In the genomic region with DNA sequence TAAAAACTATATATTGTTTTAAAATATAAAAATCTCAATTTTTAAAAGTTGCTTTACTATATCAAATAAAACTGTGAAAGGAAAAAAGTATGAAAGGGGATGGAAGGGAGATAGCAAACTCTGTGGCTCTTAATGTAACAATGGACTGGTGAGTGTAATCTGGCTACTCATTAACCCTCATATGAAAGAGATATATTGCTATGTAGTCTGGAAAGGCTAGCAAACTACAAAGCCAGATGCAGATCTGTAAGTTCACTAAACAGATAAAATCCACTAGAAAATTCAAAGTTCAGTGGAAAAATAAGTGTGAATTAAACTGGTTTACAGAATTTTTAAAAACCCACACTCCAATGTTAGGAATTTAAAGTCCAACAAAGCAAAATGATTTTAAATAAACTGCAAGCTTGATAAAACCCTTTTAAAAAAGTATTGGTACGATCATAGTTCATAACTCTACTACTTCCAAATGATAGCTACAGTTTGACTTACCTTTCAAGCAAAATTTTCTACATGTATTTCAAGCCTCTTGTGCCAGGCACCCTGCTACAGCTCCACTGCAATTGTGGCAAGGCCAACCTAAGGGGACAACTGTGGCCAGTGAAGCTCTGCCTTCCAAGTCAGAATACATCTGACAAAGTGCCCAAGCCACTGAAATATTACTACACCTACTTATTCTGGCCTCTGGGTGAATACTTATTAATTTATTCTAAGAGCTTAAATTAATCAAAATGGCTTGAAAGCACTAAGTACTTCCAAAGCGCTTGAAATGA, we compare ENCODE assay signal across 8 cellular contexts. TPM values are rescaled to one million over a fixed set of nuclear protein-coding genes. Genes with fewer than 3 reads are reported as not detected.
DNase-seq lines count a peak whose midpoint lies in the region; ATAC-seq, FAIRE-seq and TF ChIP-seq lines count a peak whose summit lies in the region.

No MANE protein-coding gene starts in this region.

- no peaks in the 10 kb centered on the region for H3K9me3 ChIP-seq in BLaER1 treated with 17β-estradiol and CSF1 and Interleukin-3, amounts not matched to agents 10 nM and 100 nM (replicated peaks in 1 of 11)
- no peaks in the 10 kb centered on the region for H3K9me3 ChIP-seq in astrocyte (ENCODE audit: insufficient read depth, low read depth, low read length)

- FAIRE-seq in astrocyte (lab: Jason Lieb, UNC): no peak

- no peak overlapping the region for H2BK15ac ChIP-seq in mesendoderm (replicated peaks; ENCODE audit: low read depth)

- H3K36me3 Mint-ChIP-seq in astrocyte (ENCODE audit: low read depth, unreplicated experiment): no peaks in the 10 kb centered on the region

- H3K27ac Mint-ChIP-seq in astrocyte (ENCODE audit: unreplicated experiment): peak overlapping the region; percentile 11

- no peak overlapping the region for H2BK120ac ChIP-seq in mesendoderm (ENCODE audit: low read depth, low read length)

- no CpG with 5 or more reads among the region's 2 CpGs for WGBS in mesendoderm (ENCODE audit: extremely low coverage, insufficient coverage, low lambda C conversion rate)

- H3K4me3 Mint-ChIP-seq in astrocyte (ENCODE audit: unreplicated experiment): no peak overlapping the region

- no peak for DNase-seq in astrocyte (ENCODE audit: low read depth)
- peak; percentile 45 for DNase-seq in mesendoderm
- no peak for DNase-seq in HuH-7 (ENCODE audit: low spot score)
- no peak for DNase-seq in activated CD4-positive, alpha-beta T cell treated with anti-CD3 and anti-CD28 coated beads, Interleukin-2, amount 50 U/mL, for 1 hour
- DNase-seq in NCI-H2107 (lab: John Stamatoyannopoulos, UW): no peak
- DNase-seq in NCI-H345 treated with DMSO at 0.1 percent for 48 hours (lab: John Stamatoyannopoulos, UW; ENCODE audit: unreplicated experiment): no peak

- H4K5ac ChIP-seq in mesendoderm (ENCODE audit: low read length): no peak overlapping the region

- H3K18ac ChIP-seq in mesendoderm (ENCODE audit: low read length): peak overlapping the region; percentile 68

- peak overlapping the region; percentile 95 to 100 (median 98); a peak in 21 of 22 replicates for H3K27ac ChIP-seq in BLaER1 treated with 17β-estradiol and CSF1 and Interleukin-3, amounts not matched to agents 10 nM and 100 nM
- H3K27ac ChIP-seq in astrocyte (ENCODE audit: low read depth, low read length): no peak overlapping the region
- peak overlapping the region; percentile 27 for H3K27ac ChIP-seq in mesendoderm (ENCODE audit: low read depth, low read length)

- peaks cover 14 to 66% (median 33%) of the 10 kb centered on the region in 10 experiments for H3K4me1 ChIP-seq in BLaER1 treated with 17β-estradiol and CSF1 and Interleukin-3, amounts not matched to agents 10 nM and 100 nM
- H3K4me1 ChIP-seq in astrocyte (ENCODE audit: insufficient read depth, low read length): peaks cover 5% of the 10 kb centered on the region
- peaks cover 2% of the 10 kb centered on the region for H3K4me1 ChIP-seq in mesendoderm (ENCODE audit: control insufficient read depth, low read depth, low read length)

- H3K27me3 Mint-ChIP-seq in astrocyte (ENCODE audit: low read depth, unreplicated experiment): no peaks in the 10 kb centered on the region

- peak overlapping the region; percentile 67 to 83 (median 76) for H3K4me3 ChIP-seq in BLaER1 treated with 17β-estradiol and CSF1 and Interleukin-3, amounts not matched to agents 10 nM and 100 nM
- H3K4me3 ChIP-seq in astrocyte (ENCODE audit: insufficient read depth, low read depth, low read length) (no peak overlapping the region), mesendoderm (ENCODE audit: low read length) (no peak overlapping the region)

- H3K79me2 ChIP-seq in astrocyte (ENCODE audit: insufficient read depth, low read length): peaks cover 37% of the 10 kb centered on the region
- H3K79me2 ChIP-seq in mesendoderm (ENCODE audit: control insufficient read depth, insufficient read depth, low read length): no peaks in the 10 kb centered on the region

- H3K79me1 ChIP-seq in mesendoderm (ENCODE audit: low read length): no peaks in the 10 kb centered on the region

- H3K9ac ChIP-seq in BLaER1 treated with 17β-estradiol and CSF1 and Interleukin-3, amounts not matched to agents 10 nM and 100 nM: peak overlapping the region; percentile 92 to 99 (median 96); a peak in 21 of 22 replicates
- H3K9ac ChIP-seq in astrocyte (ENCODE audit: low read length) (no peak overlapping the region), mesendoderm (ENCODE audit: low read length) (no peak overlapping the region)

- peak; percentile 34 for ATAC-seq in HG02973 (IDR thresholded peaks at IDR 0.05; ENCODE audit: unreplicated experiment)

- H3K36me3 ChIP-seq in BLaER1 treated with 17β-estradiol and CSF1 and Interleukin-3, amounts not matched to agents 10 nM and 100 nM: peaks cover 0 to 32% (median 13%) of the 10 kb centered on the region in 11 experiments; a peak in 11 of 22 replicates
- H3K36me3 ChIP-seq in astrocyte (ENCODE audit: insufficient read depth, low read length): no peaks in the 10 kb centered on the region
- H3K36me3 ChIP-seq in mesendoderm (ENCODE audit: control insufficient read depth, insufficient read depth, low read length): no peaks in the 10 kb centered on the region

- no peaks in the 10 kb centered on the region for H3K27me3 ChIP-seq in BLaER1 treated with 17β-estradiol and CSF1 and Interleukin-3, amounts not matched to agents 10 nM and 100 nM
- no peaks in the 10 kb centered on the region for H3K27me3 ChIP-seq in astrocyte (ENCODE audit: insufficient read depth, low read length)
- no peaks in the 10 kb centered on the region for H3K27me3 ChIP-seq in mesendoderm (ENCODE audit: insufficient read depth, low read length, poor library complexity)

- no peaks in the 10 kb centered on the region for H3K9me3 Mint-ChIP-seq in astrocyte (ENCODE audit: unreplicated experiment)

- H3K4ac ChIP-seq in mesendoderm (ENCODE audit: low read depth, low read length): no peak overlapping the region

- no peak overlapping the region for H2AFZ ChIP-seq in astrocyte (ENCODE audit: low read depth, low read length)

- no peak overlapping the region for H3K56ac ChIP-seq in mesendoderm (ENCODE audit: low read length)

- H4K20me1 ChIP-seq in BLaER1 treated with 17β-estradiol and CSF1 and Interleukin-3, amounts not matched to agents 10 nM and 100 nM: peaks cover 9 to 71% (median 54%) of the 10 kb centered on the region in 11 experiments
- H4K20me1 ChIP-seq in astrocyte (ENCODE audit: insufficient read depth, low read length): peaks cover 24% of the 10 kb centered on the region

- no peak overlapping the region for H2BK5ac ChIP-seq in mesendoderm (ENCODE audit: low read length)

- no peak overlapping the region for H2AK5ac ChIP-seq in mesendoderm (ENCODE audit: low read length)

- no peak for TF ChIP-seq CTCF in astrocyte (IDR thresholded peaks at IDR 0.05; ENCODE audit: insufficient read depth, low read depth, low read length)

- peaks cover 21% of the 10 kb centered on the region for H3K4me1 Mint-ChIP-seq in astrocyte (ENCODE audit: low read depth, unreplicated experiment)

- no peak overlapping the region for H4K8ac ChIP-seq in mesendoderm (ENCODE audit: low read depth, low read length)

- H3K4me2 ChIP-seq in BLaER1 treated with 17β-estradiol and CSF1 and Interleukin-3, amounts not matched to agents 10 nM and 100 nM: peak overlapping the region; percentile 58 to 90 (median 76)
- H3K4me2 ChIP-seq in astrocyte (ENCODE audit: low read length) (no peak overlapping the region), mesendoderm (ENCODE audit: low read length) (no peak overlapping the region)

- no peak overlapping the region for H3K23ac ChIP-seq in mesendoderm (ENCODE audit: low read length)

RNA-seq across cellular contexts. Expression of a gene that starts 0.6 kb away (rescaled TPM):
- total RNA-seq in astrocyte: 69.1 and 75.1 TPM in 2 replicates
- 13.8 TPM for polyA plus RNA-seq in mesendoderm (2013, experiment 1 of 2)
- 14.7 TPM for polyA plus RNA-seq in mesendoderm (2013, experiment 2 of 2)

RNA-seq across cellular contexts. Expression of a gene that starts 41.5 kb away (rescaled TPM):
- total RNA-seq in astrocyte: 10.4 and 10.6 TPM in 2 replicates
- 22.1 TPM for polyA plus RNA-seq in mesendoderm (2013, experiment 1 of 2)
- 23.0 TPM for polyA plus RNA-seq in mesendoderm (2013, experiment 2 of 2)

Comparison
In these comparisons a context has a peak if more than half of its experiments do, and no peak if none do; other contexts are left out.
1. H3K4me2 ChIP-seq: peak in BLaER1 treated with 17β-estradiol and CSF1 and Interleukin-3, amounts not matched to agents 10 nM and 100 nM (11 of 11); none in astrocyte (single experiment) and mesendoderm (single experiment).
2. H3K4me3 ChIP-seq: peak in BLaER1 treated with 17β-estradiol and CSF1 and Interleukin-3, amounts not matched to agents 10 nM and 100 nM (10 of 10); none in astrocyte (single experiment) and mesendoderm (single experiment).
3. H3K9ac ChIP-seq: peak in BLaER1 treated with 17β-estradiol and CSF1 and Interleukin-3, amounts not matched to agents 10 nM and 100 nM (11 of 11); none in astrocyte (single experiment) and mesendoderm (single experiment).